Comparison of ENCODE assay signal across 10 cellular contexts in genomic region chr12:104721065-104721458, GRCh38.
DNase-seq lines count a peak whose midpoint lies in the region; ATAC-seq and TF ChIP-seq lines count a peak whose summit lies in the region.
"Had no signal": no experiment of that assay in that cellular context is flagged by ENCODE, and none has a peak within 500 bp of the region (broad histone marks: within the 10 kb centered on the region; RNA-seq: fewer than 3 reads in every experiment).

No MANE protein-coding gene starts in this region.

- 91 to 96% methylated on average over 2 of the region's 2 CpGs for WGBS in tibial nerve, 2 donors

- no TSS peak for BruUV-seq in Calu3 (replicated peaks; lab: Mats Ljungman, UMichigan)

- H3K9me3 ChIP-seq in muscle layer of duodenum (ENCODE audit: control insufficient read depth in 1 of 2, low read length in 2 of 2): no peaks in the 10 kb centered on the region
- H3K9me3 ChIP-seq in tibial nerve: no peaks in the 10 kb centered on the region

- no peaks in the 10 kb centered on the region for H3K9me3 Mint-ChIP-seq in activated T-cell treated with anti-CD3 and anti-CD28 coated beads, Interleukin-2, amount 50 U/mL, for 24 hours
- H3K9me3 Mint-ChIP-seq in activated naive CD8-positive, alpha-beta T cell treated with anti-CD3 and anti-CD28 coated beads for 36 hours: no peaks in the 10 kb centered on the region
- H3K9me3 Mint-ChIP-seq in Calu3 (ENCODE audit: low read depth, unreplicated experiment): no peaks in the 10 kb centered on the region

- CTCF ChIA-PET in Calu3 (lab: Charles Lee): no interaction called here

- TF ChIP-seq POLR2A in tibial nerve (IDR thresholded peaks at IDR 0.05): no peak

- H3K27me3 Mint-ChIP-seq in activated T-cell treated with anti-CD3 and anti-CD28 coated beads, Interleukin-2, amount 50 U/mL, for 24 hours: no peaks in the 10 kb centered on the region
- H3K27me3 Mint-ChIP-seq in activated naive CD8-positive, alpha-beta T cell treated with anti-CD3 and anti-CD28 coated beads for 36 hours: no peaks in the 10 kb centered on the region
- peaks cover 61% of the 10 kb centered on the region for H3K27me3 Mint-ChIP-seq in Calu3 (ENCODE audit: unreplicated experiment)

- H3K4me3 ChIP-seq in muscle layer of duodenum (ENCODE audit: low read depth in 1 of 2, low read length in 2 of 2) (peak overlapping the region in 1 of 2 donors; percentile 55), tibial nerve (peak overlapping the region in 2 of 4 donors; percentile 14 to 29)

- no peak for ATAC-seq in omental fat pad (ENCODE audit: low FRiP score)

- H3K27ac ChIP-seq in muscle layer of duodenum (ENCODE audit: low read length): peak overlapping the region; percentile 71
- H3K27ac ChIP-seq in tibial nerve: peak overlapping the region; percentile 17 to 74 (median 56)

- TF ChIP-seq CTCF in tibial nerve (IDR thresholded peaks at IDR 0.05) (no peak), omental fat pad (IDR thresholded peaks at IDR 0.05) (no peak), Calu3 (IDR thresholded peaks at IDR 0.05; ENCODE audit: unreplicated experiment) (no peak)

- no peaks in the 10 kb centered on the region for H3K36me3 Mint-ChIP-seq in activated T-cell treated with anti-CD3 and anti-CD28 coated beads, Interleukin-2, amount 50 U/mL, for 24 hours (ENCODE audit: low read depth)
- H3K36me3 Mint-ChIP-seq in activated naive CD8-positive, alpha-beta T cell treated with anti-CD3 and anti-CD28 coated beads for 36 hours: no peaks in the 10 kb centered on the region
- no peaks in the 10 kb centered on the region for H3K36me3 Mint-ChIP-seq in Calu3 (ENCODE audit: insufficient read depth, unreplicated experiment)

- H3K4me1 ChIP-seq in muscle layer of duodenum (ENCODE audit: control insufficient read depth in 1 of 2, insufficient read depth in 2 of 2, low read length in 2 of 2) (peaks cover 0 to 32% of the 10 kb centered on the region in 2 donors), tibial nerve (peaks cover 0 to 4% (median 0%) of the 10 kb centered on the region in 4 donors)

- DNase-seq in activated T-cell treated with anti-CD3 and anti-CD28 coated beads, Interleukin-2, amount 50 U/mL, for 24 hours: no peak
- DNase-seq in activated T-cell treated with anti-CD3 and anti-CD28 coated beads, Interleukin-2, amount 50 U/mL, for 48 hours: no peak
- DNase-seq in activated naive CD8-positive, alpha-beta T cell treated with anti-CD3 and anti-CD28 coated beads for 36 hours: no peak
- DNase-seq in tibial nerve (ENCODE audit: low spot score in 2 of 2) (no peak), omental fat pad (ENCODE audit: low spot score) (no peak), Calu3 (no peak), putamen (ENCODE audit: low spot score) (no peak)
- DNase-seq: ACHN, NCI-H2227 treated with DMSO at 0.1 percent for 48 hours had no signal

- no peak for TF ChIP-seq EP300 in tibial nerve (IDR thresholded peaks at IDR 0.05)

- no peaks in the 10 kb centered on the region for H3K36me3 ChIP-seq in muscle layer of duodenum (ENCODE audit: control insufficient read depth in 1 of 2, insufficient read depth in 2 of 2, low read length in 2 of 2)
- H3K36me3 ChIP-seq in tibial nerve: no peaks in the 10 kb centered on the region

- H3K27me3 ChIP-seq in muscle layer of duodenum (ENCODE audit: low read depth, low read length) (no peaks in the 10 kb centered on the region), tibial nerve (no peaks in the 10 kb centered on the region)

- peak overlapping the region; percentile 90 for H3K27ac Mint-ChIP-seq in activated T-cell treated with anti-CD3 and anti-CD28 coated beads, Interleukin-2, amount 50 U/mL, for 24 hours
- peak overlapping the region; percentile 81 for H3K27ac Mint-ChIP-seq in activated naive CD8-positive, alpha-beta T cell treated with anti-CD3 and anti-CD28 coated beads for 36 hours
- H3K27ac Mint-ChIP-seq in Calu3 (ENCODE audit: unreplicated experiment): no peak overlapping the region

- peak overlapping the region; percentile 74 for H3K4me3 Mint-ChIP-seq in activated T-cell treated with anti-CD3 and anti-CD28 coated beads, Interleukin-2, amount 50 U/mL, for 24 hours
- H3K4me3 Mint-ChIP-seq in activated naive CD8-positive, alpha-beta T cell treated with anti-CD3 and anti-CD28 coated beads for 36 hours: peak overlapping the region; percentile 74
- H3K4me3 Mint-ChIP-seq in Calu3 (ENCODE audit: low read depth, unreplicated experiment): no peak overlapping the region

- intact Hi-C loops in Calu3 (cut with micrococcal nuclease; ENCODE audit: unreplicated experiment): no loop called here

- peaks cover 51% of the 10 kb centered on the region for H3K4me1 Mint-ChIP-seq in activated T-cell treated with anti-CD3 and anti-CD28 coated beads, Interleukin-2, amount 50 U/mL, for 24 hours (ENCODE audit: low read depth)
- peaks cover 31% of the 10 kb centered on the region for H3K4me1 Mint-ChIP-seq in activated naive CD8-positive, alpha-beta T cell treated with anti-CD3 and anti-CD28 coated beads for 36 hours
- no peaks in the 10 kb centered on the region for H3K4me1 Mint-ChIP-seq in Calu3 (ENCODE audit: low read depth, unreplicated experiment)
